ENCODE assay signal across 8 cellular contexts in genomic region chr14:101628471-101628966, GRCh38.
A peak's percentile ranks its signal among the peaks of the same experiment; 100 is the strongest.
DNase-seq lines count a peak whose midpoint lies in the region; ATAC-seq and TF ChIP-seq lines count a peak whose summit lies in the region.

No MANE protein-coding gene starts in this region.

- ATAC-seq in HG02885 (IDR thresholded peaks at IDR 0.05; ENCODE audit: poor library complexity, unreplicated experiment) (peak; percentile 83), left lung (peak; percentile 99), HG03095 (IDR thresholded peaks at IDR 0.05; ENCODE audit: unreplicated experiment) (no peak)

- TF ChIP-seq CTCF in GM12872 (IDR thresholded peaks at IDR 0.05; ENCODE audit: insufficient read depth, low read depth, low read length), result peak; percentile 91
- peak; percentile 99 for TF ChIP-seq CTCF in left lung (IDR thresholded peaks at IDR 0.05)

- no peaks in the 10 kb centered on the region for H3K9me3 ChIP-seq in left lung

- H3K4me1 ChIP-seq in left lung, result peaks cover 0 to 12% of the 10 kb centered on the region in 2 donors

- no peaks in the 10 kb centered on the region for H3K36me3 ChIP-seq in left lung

- no peak overlapping the region for H3K4me3 ChIP-seq in left lung

- H3K27me3 ChIP-seq in left lung, result peaks cover 0 to 6% of the 10 kb centered on the region in 2 donors

- intact Hi-C loops in left lung (cut with DNase I), result loop anchor here in 1 of 2 donors (10.0 kb wide), 1 partner anchor 784 kb away; no protein-coding TSS in a partner anchor

- DNase-seq in NCI-H2227 (lab: John Stamatoyannopoulos, UW; ENCODE audit: unreplicated experiment) (peak; percentile 89), cerebellum (ENCODE audit: low spot score) (peak; percentile 90), left lung (peak; percentile 72 to 92)
- peak; percentile 61 to 64 for DNase-seq in activated CD4-positive, alpha-beta T cell treated with anti-CD3 and anti-CD28 coated beads for 24 hours (ENCODE audit: low read depth in 2 of 2)
- DNase-seq in stimulated activated CD4-positive, alpha-beta T cell treated with anti-CD3 and anti-CD28 coated beads, Interleukin-2, amount 100 ng/mL, for 4 hours (ENCODE audit: low read depth), result peak; percentile 47

- no peak overlapping the region for H3K27ac ChIP-seq in left lung
